ENCODE assay signal across 10 cellular contexts in genomic region chr16:57184113-57184512, GRCh38. TPM values are rescaled to one million over a fixed set of nuclear protein-coding genes. Genes with fewer than 3 reads are reported as not detected.
A peak's percentile ranks its signal among the peaks of the same experiment; 100 is the strongest.
DNase-seq lines count a peak whose midpoint lies in the region; ATAC-seq, FAIRE-seq and TF ChIP-seq lines count a peak whose summit lies in the region.
"Had no signal": no experiment of that assay in that cellular context is flagged by ENCODE, and none has a peak within 500 bp of the region (broad histone marks: within the 10 kb centered on the region; RNA-seq: fewer than 3 reads in every experiment).

No MANE protein-coding gene starts in this region.

- H3K9me3 ChIP-seq in HUES64 (ENCODE audit: insufficient read depth, low read depth, low read length) (no peaks in the 10 kb centered on the region), adipocyte (ENCODE audit: control insufficient read depth, low read length) (no peaks in the 10 kb centered on the region)
- H3K9me3 ChIP-seq: adrenal gland, spleen had no signal

- no peak for ATAC-seq in natural killer cell treated with Interleukin-12 subunit alpha and Interleukin-12 subunit beta and Interleukin-15 and Interleukin-18, amount 100 ng/mL, for 72 hours
- no peak for ATAC-seq in HG03342 (IDR thresholded peaks at IDR 0.05; ENCODE audit: unreplicated experiment)

- no peak overlapping the region for H3K27ac Mint-ChIP-seq in Calu3 (ENCODE audit: unreplicated experiment)
- H3K27ac Mint-ChIP-seq in natural killer cell treated with Interleukin-12 subunit alpha and Interleukin-12 subunit beta and Interleukin-15 and Interleukin-18, amount 100 ng/mL, for 72 hours = peak overlapping the region; percentile 90 to 98
- peak overlapping the region in 1 of 7 donors; percentile 50 for H3K27ac Mint-ChIP-seq in CD14-positive monocyte

- CTCF ChIA-PET in Calu3 (lab: Charles Lee) = no interaction called here

- no peak for FAIRE-seq in GM12891 (lab: Jason Lieb, UNC)

- intact Hi-C loops in Calu3 (cut with micrococcal nuclease; ENCODE audit: unreplicated experiment) (loop anchor here (10.0 kb wide), 1 partner anchor 231 kb away; no protein-coding TSS in a partner anchor), CD14-positive monocyte (cut with micrococcal nuclease) (loop anchor here (5.0 to 10.0 kb wide), 4 partner anchors 61 to 579 kb away; partner anchors contain the start of genes ARL2BP (in 1 of the 2), CIAPIN1 (in 1 of the 2), COQ9 (in 1 of the 2) and CPNE2 (in 1 of the 2))

- no peaks in the 10 kb centered on the region for H3K27me3 Mint-ChIP-seq in Calu3 (ENCODE audit: unreplicated experiment)
- no peaks in the 10 kb centered on the region for H3K27me3 Mint-ChIP-seq in natural killer cell treated with Interleukin-12 subunit alpha and Interleukin-12 subunit beta and Interleukin-15 and Interleukin-18, amount 100 ng/mL, for 72 hours
- H3K27me3 Mint-ChIP-seq in CD14-positive monocyte (ENCODE audit: low read depth in 3 of 3) = no peaks in the 10 kb centered on the region

- no peaks in the 10 kb centered on the region for H3K9me3 Mint-ChIP-seq in Calu3 (ENCODE audit: low read depth, unreplicated experiment)
- H3K9me3 Mint-ChIP-seq in natural killer cell treated with Interleukin-12 subunit alpha and Interleukin-12 subunit beta and Interleukin-15 and Interleukin-18, amount 100 ng/mL, for 72 hours = no peaks in the 10 kb centered on the region
- no peaks in the 10 kb centered on the region for H3K9me3 Mint-ChIP-seq in CD14-positive monocyte

- DNase-seq in Calu3 (no peak), adipocyte (ENCODE audit: low read depth) (no peak), CD14-positive monocyte (ENCODE audit: low spot score) (no peak), NCI-H2029 (lab: John Stamatoyannopoulos, UW) (no peak), GM12891 (ENCODE audit: insufficient read length, low spot score) (no peak)
- DNase-seq in natural killer cell treated with Interleukin-12 subunit alpha and Interleukin-12 subunit beta and Interleukin-15 and Interleukin-18, amount 100 ng/mL, for 72 hours (ENCODE audit: low spot score) = no peak
- DNase-seq: adrenal gland, spleen had no signal

- H3K9ac ChIP-seq in HUES64 (ENCODE audit: low read depth, low read length) = no peak overlapping the region
- no peak overlapping the region for H3K9ac ChIP-seq in adipocyte (ENCODE audit: low read length)

- H3K4me3 ChIP-seq in HUES64 (ENCODE audit: low read length) (peak overlapping the region; percentile 91), adipocyte (ENCODE audit: low read length) (peak overlapping the region; percentile 99)

- TF ChIP-seq CTCF in Calu3 (IDR thresholded peaks at IDR 0.05; ENCODE audit: unreplicated experiment) (no peak), CD14-positive monocyte (IDR thresholded peaks at IDR 0.05) (no peak)

- no peak overlapping the region for H3K27ac ChIP-seq in HUES64 (ENCODE audit: low read depth, low read length)

- no peaks in the 10 kb centered on the region for H3K36me3 ChIP-seq in HUES64 (ENCODE audit: insufficient read depth, low read length)
- no peaks in the 10 kb centered on the region for H3K36me3 ChIP-seq in adipocyte (ENCODE audit: control insufficient read depth, insufficient read depth, low read length, severe bottlenecking)
- H3K36me3 ChIP-seq: adrenal gland had no signal

- 93% methylated on average over 3 of the region's 4 CpGs for WGBS in HUES64

- H3K4me1 Mint-ChIP-seq in Calu3 (ENCODE audit: low read depth, unreplicated experiment) = peaks cover 18% of the 10 kb centered on the region
- peaks cover 35 to 36% of the 10 kb centered on the region in 2 donors for H3K4me1 Mint-ChIP-seq in natural killer cell treated with Interleukin-12 subunit alpha and Interleukin-12 subunit beta and Interleukin-15 and Interleukin-18, amount 100 ng/mL, for 72 hours (ENCODE audit: low read depth in 2 of 2)
- H3K4me1 Mint-ChIP-seq in CD14-positive monocyte = peaks cover 38% of the 10 kb centered on the region

- H3K4me3 Mint-ChIP-seq in Calu3 (ENCODE audit: low read depth, unreplicated experiment) = peak overlapping the region; percentile 93
- peak overlapping the region; percentile 99 for H3K4me3 Mint-ChIP-seq in natural killer cell treated with Interleukin-12 subunit alpha and Interleukin-12 subunit beta and Interleukin-15 and Interleukin-18, amount 100 ng/mL, for 72 hours
- H3K4me3 Mint-ChIP-seq in CD14-positive monocyte = no peak overlapping the region

- peaks cover 37% of the 10 kb centered on the region for H3K36me3 Mint-ChIP-seq in Calu3 (ENCODE audit: insufficient read depth, unreplicated experiment)
- H3K36me3 Mint-ChIP-seq in natural killer cell treated with Interleukin-12 subunit alpha and Interleukin-12 subunit beta and Interleukin-15 and Interleukin-18, amount 100 ng/mL, for 72 hours = no peaks in the 10 kb centered on the region
- peaks cover 2 to 9% of the 10 kb centered on the region in 2 donors for H3K36me3 Mint-ChIP-seq in CD14-positive monocyte

- BruUV-seq in Calu3 (replicated peaks; lab: Mats Ljungman, UMichigan) = no TSS peak

- no peaks in the 10 kb centered on the region for H3K27me3 ChIP-seq in HUES64 (ENCODE audit: insufficient read depth, low read length)
- H3K27me3 ChIP-seq in adipocyte (replicated peaks; ENCODE audit: control insufficient read depth, insufficient read depth, low read length) = no peaks in the 10 kb centered on the region
- H3K27me3 ChIP-seq: adrenal gland, spleen had no signal

- TF ChIP-seq POLR2A in GM12891 (IDR thresholded peaks at IDR 0.05; ENCODE audit: low read depth, low read length) = no peak

- H3K4me1 ChIP-seq in HUES64 (ENCODE audit: insufficient read depth, low read length) (peaks cover 30% of the 10 kb centered on the region), adipocyte (ENCODE audit: control insufficient read depth, insufficient read depth, low read length) (peaks cover 22% of the 10 kb centered on the region)

TF ChIP-seq in GM12891, 5 proteins besides CTCF, POLR2A, EP300 and RAD21:
- TF ChIP-seq POU2F2 (IDR thresholded peaks at IDR 0.05; ENCODE audit: low read depth, low read length) (no peak), PAX5 (IDR thresholded peaks at IDR 0.05; ENCODE audit: insufficient read depth, low read length, severe bottlenecking) (no peak), TAF1 (IDR thresholded peaks at IDR 0.05; ENCODE audit: low read depth, low read length) (no peak), SPI1 (IDR thresholded peaks at IDR 0.05; ENCODE audit: low read depth, low read length) (no peak), POLR2AphosphoS5 (IDR thresholded peaks at IDR 0.05; ENCODE audit: low read depth, low read length) (no peak)

RNA-seq across cellular contexts. Expression of gene PSME3IP1, which starts 1.7 kb away (rescaled TPM):
- 171 and 177 TPM in 2 replicates for total RNA-seq in Calu3 (2022)
- polyA plus RNA-seq in HUES64 (2013, experiment 1 of 2) = 68.3 TPM
- 76.4 TPM for polyA plus RNA-seq in HUES64 (2013, experiment 2 of 2)
- total RNA-seq in natural killer cell treated with Interleukin-12 subunit alpha and Interleukin-12 subunit beta and Interleukin-15 and Interleukin-18, amount 100 ng/mL, for 72 hours = 100 to 1,000 TPM; 117 to 121 TPM
- polyA plus RNA-seq in CD14-positive monocyte = 10 to 100 TPM; 75.4 to 78.6 TPM
- 82.5 TPM for polyA plus RNA-seq in GM12891 (2012; ENCODE audit: low read depth, missing spikeins)

RNA-seq across cellular contexts. Expression of gene RSPRY1, which starts 2.0 kb away (rescaled TPM):
- total RNA-seq in Calu3 (2022) = 43.6 and 47.4 TPM in 2 replicates
- polyA plus RNA-seq in HUES64 (2013, experiment 1 of 2) = 23.8 TPM
- 22.3 TPM for polyA plus RNA-seq in HUES64 (2013, experiment 2 of 2)
- total RNA-seq in natural killer cell treated with Interleukin-12 subunit alpha and Interleukin-12 subunit beta and Interleukin-15 and Interleukin-18, amount 100 ng/mL, for 72 hours = 10 to 100 TPM; 36.4 to 43.6 TPM
- polyA plus RNA-seq in CD14-positive monocyte = 10 to 100 TPM; 21.3 to 28.3 TPM
- polyA plus RNA-seq in GM12891 (2012; ENCODE audit: low read depth, missing spikeins) = 16.3 TPM

Comparison
In these comparisons a context has a peak if more than half of its experiments do, and no peak if none do; other contexts are left out.
1. H3K4me3 Mint-ChIP-seq: peak in Calu3 (single experiment) and natural killer cell treated with Interleukin-12 subunit alpha and Interleukin-12 subunit beta and Interleukin-15 and Interleukin-18, amount 100 ng/mL, for 72 hours (single experiment); none in CD14-positive monocyte (0 of 2).